ENCODE assay signal across 8 cellular contexts in the genomic region with DNA sequence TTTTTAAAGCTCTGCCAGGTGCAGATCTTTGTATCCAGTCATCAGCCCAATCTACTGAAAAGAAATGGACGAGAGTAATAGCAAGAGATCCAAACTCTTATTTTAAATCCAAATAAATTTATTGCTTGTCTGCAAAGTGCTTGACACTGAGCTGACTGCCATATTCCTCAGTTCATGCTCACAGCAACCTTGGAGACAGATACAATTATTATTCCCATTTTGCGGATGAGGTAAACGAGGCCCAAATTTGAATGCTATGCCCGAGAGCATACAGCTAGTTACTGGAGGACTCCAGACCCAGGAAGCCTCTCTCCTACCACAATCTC.
DNase-seq lines count a peak whose midpoint lies in the region; ATAC-seq and TF ChIP-seq lines count a peak whose summit lies in the region.

No MANE protein-coding gene starts in this region.

- DNase-seq in GM12864 (ENCODE audit: low read depth) (no peak), SK-N-MC (ENCODE audit: low read depth, low spot score) (no peak), fibroblast of pulmonary artery (ENCODE audit: low read depth) (no peak), COLO829 (ENCODE audit: low spot score) (no peak), DMS 273 treated with DMSO at 0.1 percent for 48 hours (lab: John Stamatoyannopoulos, UW) (no peak)
- no peak for DNase-seq in effector CD4-positive, alpha-beta T cell

- peaks cover 5% of the 10 kb centered on the region for H3K4me1 ChIP-seq in rectal smooth muscle tissue (ENCODE audit: control insufficient read depth, insufficient read depth, low read length)

- H3K4me3 ChIP-seq in GM12864 (ENCODE audit: low read depth, low read length) (peak overlapping the region; percentile 83), SK-N-MC (peak overlapping the region; percentile 88), fibroblast of pulmonary artery (replicated peaks; ENCODE audit: low read depth, low read length) (peak overlapping the region; percentile 100), rectal smooth muscle tissue (ENCODE audit: low read length) (peak overlapping the region; percentile 77)

- H3K9ac ChIP-seq in SK-N-MC (ENCODE audit: insufficient read length) = peak overlapping the region; percentile 90
- peak overlapping the region; percentile 26 for H3K9ac ChIP-seq in rectal smooth muscle tissue (ENCODE audit: low read length)

- H3K9me3 ChIP-seq in SK-N-MC (ENCODE audit: low read depth, low read length) = no peaks in the 10 kb centered on the region

- H3K36me3 ChIP-seq in SK-N-MC (ENCODE audit: insufficient read depth, low read length) = peaks cover 23% of the 10 kb centered on the region
- peaks cover 6% of the 10 kb centered on the region for H3K36me3 ChIP-seq in rectal smooth muscle tissue (ENCODE audit: control insufficient read depth, insufficient read depth, low read length)

- H3K27me3 ChIP-seq in rectal smooth muscle tissue (ENCODE audit: control insufficient read depth, insufficient read depth, low read length) = no peaks in the 10 kb centered on the region

- no peak for ATAC-seq in HG03135 (IDR thresholded peaks at IDR 0.05; ENCODE audit: unreplicated experiment)

- H3K27ac ChIP-seq in SK-N-MC (no peak overlapping the region), rectal smooth muscle tissue (ENCODE audit: low read depth, low read length) (no peak overlapping the region)

- no peak for TF ChIP-seq CTCF in GM12864 (IDR thresholded peaks at IDR 0.05; ENCODE audit: low read depth, low read length, missing control alignments)
- TF ChIP-seq CTCF in fibroblast of pulmonary artery (IDR thresholded peaks at IDR 0.05; ENCODE audit: low read length, missing control alignments) = no peak
